Comparison of ENCODE assay signal across 8 cellular contexts in genomic region chr7:97004931-97005763, GRCh38. TPM values are rescaled to one million over a fixed set of nuclear protein-coding genes. Genes with fewer than 3 reads are reported as not detected.
DNase-seq lines count a peak whose midpoint lies in the region; ATAC-seq and TF ChIP-seq lines count a peak whose summit lies in the region.

Gene DLX6 (plus strand): TSS chr7:97005553. CDS start chr7:97005978, 425 bp downstream.

- H3K9ac ChIP-seq in skeletal muscle tissue (ENCODE audit: low read depth in 1 of 3, low read length in 3 of 3), result no peak within 1 kb of the TSS

- H3K9me2 ChIP-seq in hepatocyte (replicated peaks; ENCODE audit: insufficient read depth), result no peaks in the 10 kb centered on the region

- peaks cover 18% of the 10 kb centered on the region for H3K4me1 Mint-ChIP-seq in activated naive CD4-positive, alpha-beta T cell treated with anti-CD3 and anti-CD28 coated beads, Interleukin-2, amount 50 U/mL, for 24 hours

- peaks cover 8% of the 10 kb centered on the region for H3K4me1 ChIP-seq in hepatocyte (ENCODE audit: insufficient read depth)
- peaks cover 5 to 15% (median 13%) of the 10 kb centered on the region in 3 donors for H3K4me1 ChIP-seq in skeletal muscle tissue (ENCODE audit: control insufficient read depth in 3 of 3, insufficient read depth in 3 of 3, low read length in 3 of 3)

- H3K79me2 ChIP-seq in hepatocyte, result peaks cover 18% of the 10 kb centered on the region

- TF ChIP-seq CTCF in 22Rv1 (IDR thresholded peaks at IDR 0.05) (0 out of 2 replicates have a peak, but pooled peaks have one; percentile 6), hepatocyte (IDR thresholded peaks at IDR 0.05; ENCODE audit: poor library complexity) (no peak)

- H3K4me3 ChIP-seq in hepatocyte (peak within 1 kb of the TSS; percentile 52), skeletal muscle tissue (ENCODE audit: low read length in 3 of 3) (peak within 1 kb of the TSS; percentile 30 to 58 (median 47))

- peaks cover 66% of the 10 kb centered on the region for H3K27me3 Mint-ChIP-seq in activated naive CD4-positive, alpha-beta T cell treated with anti-CD3 and anti-CD28 coated beads, Interleukin-2, amount 50 U/mL, for 24 hours

- H3K27ac ChIP-seq in 22Rv1, result no peak within 1 kb of the TSS
- H3K27ac ChIP-seq in hepatocyte, result peak within 1 kb of the TSS; percentile 87
- H3K27ac ChIP-seq in skeletal muscle tissue (ENCODE audit: low read depth, low read length), result no peak within 1 kb of the TSS

- WGBS in hepatocyte (ENCODE audit: low lambda C conversion rate, missing lambda C conversion rate), result under 1% methylated on average over 40 of the region's 42 CpGs

- DNase-seq in NCI-H2196 (lab: John Stamatoyannopoulos, UW; ENCODE audit: unreplicated experiment), result peak; percentile 95
- peak; percentile 87 for DNase-seq in hepatocyte (ENCODE audit: low spot score)

- H2AFZ ChIP-seq in hepatocyte, result peak within 1 kb of the TSS; percentile 63

- peaks cover 91% of the 10 kb centered on the region for H3K27me3 ChIP-seq in hepatocyte
- peaks cover 84 to 90% (median 85%) of the 10 kb centered on the region in 3 donors for H3K27me3 ChIP-seq in skeletal muscle tissue (ENCODE audit: control insufficient read depth in 3 of 3, insufficient read depth in 3 of 3, low read length in 3 of 3)

- H3K9me3 Mint-ChIP-seq in activated naive CD4-positive, alpha-beta T cell treated with anti-CD3 and anti-CD28 coated beads, Interleukin-2, amount 50 U/mL, for 24 hours, result no peaks in the 10 kb centered on the region

- H3K36me3 ChIP-seq in hepatocyte (replicated peaks; ENCODE audit: insufficient read depth, low read depth), result no peaks in the 10 kb centered on the region
- H3K36me3 ChIP-seq in skeletal muscle tissue (ENCODE audit: control insufficient read depth in 3 of 3, insufficient read depth in 3 of 3, low read length in 3 of 3), result no peaks in the 10 kb centered on the region

- ATAC-seq in GM19351 (IDR thresholded peaks at IDR 0.05; ENCODE audit: unreplicated experiment), result peak; percentile 53
- ATAC-seq in GM19328 (IDR thresholded peaks at IDR 0.05; ENCODE audit: unreplicated experiment), result no peak
- no peak for ATAC-seq in GM21786 (IDR thresholded peaks at IDR 0.05; ENCODE audit: unreplicated experiment)

- H3K9me3 ChIP-seq in hepatocyte (ENCODE audit: low read depth) (no peaks in the 10 kb centered on the region), skeletal muscle tissue (ENCODE audit: control insufficient read depth in 3 of 3, low read length in 3 of 3) (no peaks in the 10 kb centered on the region)

- H3K27ac Mint-ChIP-seq in activated naive CD4-positive, alpha-beta T cell treated with anti-CD3 and anti-CD28 coated beads, Interleukin-2, amount 50 U/mL, for 24 hours, result no peak within 1 kb of the TSS

- H3K36me3 Mint-ChIP-seq in activated naive CD4-positive, alpha-beta T cell treated with anti-CD3 and anti-CD28 coated beads, Interleukin-2, amount 50 U/mL, for 24 hours, result peaks cover 1% of the 10 kb centered on the region

- peak within 1 kb of the TSS; percentile 85 for H3K4me2 ChIP-seq in hepatocyte

- H3K4me3 Mint-ChIP-seq in activated naive CD4-positive, alpha-beta T cell treated with anti-CD3 and anti-CD28 coated beads, Interleukin-2, amount 50 U/mL, for 24 hours, result peak within 1 kb of the TSS; percentile 80

- no peaks in the 10 kb centered on the region for H4K20me1 ChIP-seq in hepatocyte (ENCODE audit: insufficient read depth, poor library complexity, severe bottlenecking)

RNA-seq across cellular contexts. Expression of gene DLX6, which starts in this region (rescaled TPM):
- total RNA-seq in hepatocyte (1.9 and 2.2 TPM in 2 replicates), skeletal muscle tissue (not detected)
- 2.6 and 3.5 TPM in 2 replicates for polyA plus RNA-seq in hepatocyte
